In genomic region chr1:211589782-211590721, GRCh38 we compare ENCODE assay signal across 10 cellular contexts. TPM values are rescaled to one million over a fixed set of nuclear protein-coding genes. Genes with fewer than 3 reads are reported as not detected.
DNase-seq lines count a peak whose midpoint lies in the region; ATAC-seq, FAIRE-seq and TF ChIP-seq lines count a peak whose summit lies in the region.
"Had no signal": no experiment of that assay in that cellular context is flagged by ENCODE, and none has a peak within 500 bp of the region (broad histone marks: within the 10 kb centered on the region; RNA-seq: fewer than 3 reads in every experiment).

No MANE protein-coding gene starts in this region.

- peak; percentile 91 for FAIRE-seq in RCC 7860 (lab: Jason Lieb, UNC)

- H3K27me3 ChIP-seq in foreskin keratinocyte = no peaks in the 10 kb centered on the region

- peaks cover 0 to 2% (median 0%) of the 10 kb centered on the region in 3 donors for H3K27me3 Mint-ChIP-seq in CD14-positive monocyte (ENCODE audit: low read depth in 3 of 3)

- H3K4me3 Mint-ChIP-seq in CD14-positive monocyte = peak overlapping the region in 1 of 2 donors; percentile 80
- H3K4me3 Mint-ChIP-seq: T-helper 2 cell treated with Interferon-gamma antibody and Interleukin-4, amounts not matched to agents 5 μg/mL and 100 μg/mL, for 36 hours had no signal

- H3K4me1 ChIP-seq in foreskin keratinocyte = peaks cover 19% of the 10 kb centered on the region

- H3K27ac ChIP-seq in foreskin keratinocyte = no peak overlapping the region

- H3K36me3 Mint-ChIP-seq in CD14-positive monocyte = peaks cover 0 to 4% of the 10 kb centered on the region in 2 donors

- intact Hi-C loops in CD14-positive monocyte (cut with micrococcal nuclease) = loop anchor here in 1 of 2 donors (2.0 kb wide), 1 partner anchor 17 kb away; no protein-coding TSS in a partner anchor

- peaks cover 0 to 2% (median 0%) of the 10 kb centered on the region in 7 donors for H3K9me3 Mint-ChIP-seq in CD14-positive monocyte
- H3K9me3 Mint-ChIP-seq: T-helper 2 cell treated with Interferon-gamma antibody and Interleukin-4, amounts not matched to agents 5 μg/mL and 100 μg/mL, for 36 hours had no signal

- H3K4me1 Mint-ChIP-seq in CD14-positive monocyte = peaks cover 55% of the 10 kb centered on the region

- TF ChIP-seq CTCF in CD14-positive monocyte (IDR thresholded peaks at IDR 0.05) = no peak
- TF ChIP-seq CTCF in foreskin keratinocyte (conservative IDR thresholded peaks at IDR 0.05) = no peak
- TF ChIP-seq CTCF in omental fat pad (IDR thresholded peaks at IDR 0.05) = no peak

- peak; percentile 90 for DNase-seq in CD14-positive monocyte (ENCODE audit: low spot score)
- peak; percentile 71 for DNase-seq in RCC 7860 (ENCODE audit: low spot score)
- DNase-seq in foreskin keratinocyte = peak in 1 of 2 donors; percentile 56
- DNase-seq in omental fat pad (ENCODE audit: low spot score) = no peak
- no peak for DNase-seq in NCI-H2029 (lab: John Stamatoyannopoulos, UW)
- DNase-seq in NCI-H2227 treated with DMSO at 0.1 percent for 48 hours (lab: John Stamatoyannopoulos, UW) = no peak
- no peak for DNase-seq in activated T-cell treated with anti-CD3 and anti-CD28 coated beads for 4 hours
- DNase-seq: NCI-H2081 had no signal

- ATAC-seq in foreskin keratinocyte (peak; percentile 24), omental fat pad (ENCODE audit: low FRiP score) (peak; percentile 62), GM21723 (IDR thresholded peaks at IDR 0.05; ENCODE audit: unreplicated experiment) (no peak)

- peak overlapping the region; percentile 78 to 95 (median 94) for H3K27ac Mint-ChIP-seq in CD14-positive monocyte
- H3K27ac Mint-ChIP-seq: T-helper 2 cell treated with Interferon-gamma antibody and Interleukin-4, amounts not matched to agents 5 μg/mL and 100 μg/mL, for 36 hours had no signal

RNA-seq across cellular contexts. Expression of gene SLC30A1, which starts 11.1 kb away (rescaled TPM):
- polyA plus RNA-seq in CD14-positive monocyte = 10 to 100 TPM; 11.9 to 13.2 TPM
- total RNA-seq in foreskin keratinocyte = 19.7 and 22.1 TPM in 2 replicates
- polyA plus RNA-seq in foreskin keratinocyte = 6.0 and 6.2 TPM in 2 replicates
- total RNA-seq in omental fat pad = 10 to 100 TPM; 21.0 to 66.7 (median 37.1) TPM

Comparison
In these comparisons a context has a peak if more than half of its experiments do, and no peak if none do; other contexts are left out.
1. DNase-seq: peak in CD14-positive monocyte (single experiment) and RCC 7860 (single experiment); none in omental fat pad (single experiment), NCI-H2029 (single experiment), NCI-H2227 treated with DMSO at 0.1 percent for 48 hours (single experiment) and activated T-cell treated with anti-CD3 and anti-CD28 coated beads for 4 hours (single experiment).